In the genomic region with DNA sequence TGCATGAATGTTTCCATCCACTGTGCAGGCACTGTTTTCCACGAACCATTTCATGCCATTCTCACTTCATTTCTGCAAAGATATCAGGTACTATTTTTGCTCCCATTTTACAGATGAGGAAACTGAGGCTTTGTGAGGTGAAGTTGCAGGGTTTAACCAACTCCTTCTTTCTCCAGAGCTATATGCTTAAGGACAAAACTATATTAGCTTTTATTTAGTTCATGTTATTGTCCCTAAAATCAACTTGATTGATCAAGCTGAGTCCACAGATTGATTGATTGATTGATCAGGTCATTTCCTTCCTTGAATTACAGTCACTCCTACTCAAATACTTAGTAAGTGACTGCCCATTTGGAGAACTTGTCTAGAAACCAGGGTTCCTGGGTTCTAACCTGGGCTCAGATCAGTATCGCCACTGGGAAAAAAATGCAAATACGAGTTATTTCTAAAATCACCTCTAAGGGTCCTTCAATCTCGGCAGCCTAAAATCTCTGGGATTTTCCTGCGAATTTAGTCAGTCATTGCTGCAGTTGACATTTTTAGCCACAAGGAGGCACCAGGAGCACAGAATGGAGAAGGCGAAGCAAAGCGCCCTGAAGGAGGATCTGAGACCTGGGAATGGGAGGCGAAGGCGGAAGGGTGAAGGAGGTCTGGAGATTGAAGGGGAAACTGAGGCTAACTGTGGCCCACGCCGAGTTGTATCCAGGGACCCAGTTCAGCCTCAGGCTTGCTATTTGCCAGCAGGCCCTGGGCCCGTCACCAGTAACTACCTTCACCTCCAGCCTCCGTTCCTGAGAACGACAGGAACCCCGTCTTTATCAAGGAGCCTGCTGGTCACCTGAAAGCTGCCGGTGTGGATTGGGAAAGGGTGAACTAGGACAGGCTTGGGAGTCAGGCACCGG, we compare ENCODE assay signal across 8 cellular contexts. TPM values are rescaled to one million over a fixed set of nuclear protein-coding genes. Genes with fewer than 3 reads are reported as not detected.
DNase-seq lines count a peak whose midpoint lies in the region; ATAC-seq and TF ChIP-seq lines count a peak whose summit lies in the region.

No MANE protein-coding gene starts in this region.

- H3K4me1 ChIP-seq in colonic mucosa, result no peaks in the 10 kb centered on the region
- H3K4me1 ChIP-seq in left lung, result no peaks in the 10 kb centered on the region

- H3K9me3 ChIP-seq in colonic mucosa (no peaks in the 10 kb centered on the region), left lung (no peaks in the 10 kb centered on the region)

- intact Hi-C loops in colonic mucosa (cut with DNase I) (loop anchor here (5.0 kb wide), 1 partner anchor 120 kb away; no protein-coding TSS in a partner anchor), left lung (cut with DNase I) (loop anchor here in 1 of 2 donors (5.0 kb wide), 1 partner anchor 115 kb away; no protein-coding TSS in a partner anchor)

- H3K36me3 ChIP-seq in colonic mucosa, result no peaks in the 10 kb centered on the region
- no peaks in the 10 kb centered on the region for H3K36me3 ChIP-seq in left lung

- H3K27me3 ChIP-seq in colonic mucosa (no peaks in the 10 kb centered on the region), left lung (peaks cover 0 to 36% of the 10 kb centered on the region in 2 donors)

- no peak overlapping the region for H3K9ac ChIP-seq in colonic mucosa (ENCODE audit: low read depth in 2 of 2, low read length in 2 of 2)

- TF ChIP-seq CTCF in colonic mucosa (IDR thresholded peaks at IDR 0.05), result peak; percentile 75
- TF ChIP-seq CTCF in left lung (IDR thresholded peaks at IDR 0.05), result peak; percentile 78 to 81

- H3K4me3 ChIP-seq in colonic mucosa (no peak overlapping the region), left lung (no peak overlapping the region)

- H3K27ac ChIP-seq in colonic mucosa (no peak overlapping the region), left lung (no peak overlapping the region)

- ATAC-seq in left lung (peak; percentile 95), HG03457 (IDR thresholded peaks at IDR 0.05; ENCODE audit: unreplicated experiment) (no peak)

- DNase-seq in AG08395 (ENCODE audit: low spot score) (peak; percentile 78), H4 (ENCODE audit: low spot score) (peak; percentile 75), NCI-H446 treated with DMSO at 0.1 percent for 48 hours (lab: John Stamatoyannopoulos, UW) (peak; percentile 11), colonic mucosa (peak; percentile 88), left lung (peak in 1 of 2 donors; percentile 61)
- DNase-seq in activated CD4-positive, alpha-beta T cell treated with anti-CD3 and anti-CD28 coated beads for 24 hours (ENCODE audit: low read depth in 2 of 2), result peak; percentile 54 to 56
- DNase-seq in stimulated activated CD4-positive, alpha-beta T cell treated with anti-CD3 and anti-CD28 coated beads, Interleukin-2, amount 100 ng/mL, for 48 hours, result peak; percentile 70 to 71

RNA-seq across cellular contexts. Expression of a gene that starts 14.3 kb away (rescaled TPM):
- total RNA-seq in H4 (2014; rRNA removed; shearing (Covaris generic)), result 30.2 and 38.0 TPM in 2 replicates
- total RNA-seq in colonic mucosa, result 10 to 100 TPM; 29.8 to 34.1 TPM
- 10 to 100 TPM; 27.8 to 36.0 TPM for total RNA-seq in left lung

RNA-seq across cellular contexts. Expression of a gene that starts 30.2 kb away (rescaled TPM):
- total RNA-seq in H4 (2014; rRNA removed; shearing (Covaris generic)), result 0.04 TPM in 1 of 2 replicates, not detected in the other
- total RNA-seq in colonic mucosa (under 1 TPM; 0.16 to 0.27 TPM), left lung (1 to 10 TPM in 1 of 2 donors, under 1 TPM in 1; 0.73 to 1.1 TPM)

RNA-seq across cellular contexts. Expression of a gene that starts 36.2 kb away (rescaled TPM):
- 3.6 and 4.0 TPM in 2 replicates for total RNA-seq in H4 (2014; rRNA removed; shearing (Covaris generic))
- total RNA-seq in colonic mucosa (100 to 1,000 TPM; 133 to 182 TPM), left lung (10 to 100 TPM; 17.9 to 42.2 TPM)
